9 cellular contexts compared by ENCODE assay signal in genomic region chr2:174752403-174753037, GRCh38. TPM values are rescaled to one million over a fixed set of nuclear protein-coding genes. Genes with fewer than 3 reads are reported as not detected.
A peak's percentile ranks its signal among the peaks of the same experiment; 100 is the strongest.
DNase-seq lines count a peak whose midpoint lies in the region; ATAC-seq and TF ChIP-seq lines count a peak whose summit lies in the region.
"Had no signal": no experiment of that assay in that cellular context is flagged by ENCODE, and none has a peak within 500 bp of the region (broad histone marks: within the 10 kb centered on the region; RNA-seq: fewer than 3 reads in every experiment).

No MANE protein-coding gene starts in this region.

- H3K27me3 Mint-ChIP-seq in activated naive CD4-positive, alpha-beta T cell treated with anti-CD3 and anti-CD28 coated beads, Interleukin-2, amount 10 ng/mL, durations not matched to agents 7 days and 5 days: peaks cover 51% of the 10 kb centered on the region

- no peak overlapping the region for H3K4me3 Mint-ChIP-seq in activated naive CD4-positive, alpha-beta T cell treated with anti-CD3 and anti-CD28 coated beads, Interleukin-2, amount 10 ng/mL, durations not matched to agents 7 days and 5 days

- TF ChIP-seq POLR2A in gastrocnemius medialis (IDR thresholded peaks at IDR 0.05): no peak

- H3K4me3 ChIP-seq in GM06990 (replicated peaks; ENCODE audit: low read depth, low read length): no peak overlapping the region
- no peak overlapping the region for H3K4me3 ChIP-seq in gastrocnemius medialis

- peak; percentile 88 for ATAC-seq in GM19452 (IDR thresholded peaks at IDR 0.05; ENCODE audit: unreplicated experiment)
- ATAC-seq in HG03139 (IDR thresholded peaks at IDR 0.05; ENCODE audit: unreplicated experiment): peak; percentile 80
- no peak for ATAC-seq in gastrocnemius medialis

- CTCF ChIA-PET in activated naive CD4-positive, alpha-beta T cell treated with anti-CD3 and anti-CD28 coated beads, Interleukin-2, amount 10 ng/mL, durations not matched to agents 7 days and 5 days (lab: Charles Lee): interaction anchor here (1.3 to 1.9 kb wide), 2 partner anchors 10 to 23 kb away, joined by 3 to 5 read pairs; no protein-coding TSS in a partner anchor

- no peaks in the 10 kb centered on the region for H3K27me3 ChIP-seq in GM06990 (replicated peaks; ENCODE audit: control insufficient read depth, insufficient read depth, low read length)
- H3K27me3 ChIP-seq in gastrocnemius medialis: no peaks in the 10 kb centered on the region

- H3K9me3 Mint-ChIP-seq in activated naive CD4-positive, alpha-beta T cell treated with anti-CD3 and anti-CD28 coated beads, Interleukin-2, amount 10 ng/mL, durations not matched to agents 7 days and 5 days: no peaks in the 10 kb centered on the region

- in situ Hi-C loops in gastrocnemius medialis (cut with MboI; ENCODE audit: low sequenced_read_pairs in 4 of 4): no loop called here

- peak overlapping the region; percentile 38 for H3K27ac Mint-ChIP-seq in activated naive CD4-positive, alpha-beta T cell treated with anti-CD3 and anti-CD28 coated beads, Interleukin-2, amount 10 ng/mL, durations not matched to agents 7 days and 5 days

- no peaks in the 10 kb centered on the region for H3K36me3 Mint-ChIP-seq in activated naive CD4-positive, alpha-beta T cell treated with anti-CD3 and anti-CD28 coated beads, Interleukin-2, amount 10 ng/mL, durations not matched to agents 7 days and 5 days

- DNase-seq in GM06990 (ENCODE audit: extremely low read depth, insufficient read length) (peak; percentile 45), NCI-H2029 (lab: John Stamatoyannopoulos, UW) (no peak), gastrocnemius medialis (no peak), T1000 (lab: John Stamatoyannopoulos, UW) (no peak), NCI-H1092 treated with DMSO at 0.1 percent for 48 hours (lab: John Stamatoyannopoulos, UW) (no peak)
- DNase-seq in activated naive CD4-positive, alpha-beta T cell treated with anti-CD3 and anti-CD28 coated beads, Interleukin-2, amount 10 ng/mL, durations not matched to agents 7 days and 5 days: peak; percentile 33
- DNase-seq: NCI-H146 had no signal

- H3K36me3 ChIP-seq in GM06990 (ENCODE audit: control insufficient read depth, insufficient read depth, low read length) (no peaks in the 10 kb centered on the region), gastrocnemius medialis (peaks cover 0 to 67% of the 10 kb centered on the region in 2 donors)

- TF ChIP-seq CTCF in GM06990 (IDR thresholded peaks at IDR 0.05; ENCODE audit: insufficient read depth, low read length, poor library complexity, severe bottlenecking) (no peak), gastrocnemius medialis (IDR thresholded peaks at IDR 0.05 in 4 of 5, conservative IDR thresholded peaks at IDR 0.05 in 1 of 5) (no peak)

- H3K4me1 Mint-ChIP-seq in activated naive CD4-positive, alpha-beta T cell treated with anti-CD3 and anti-CD28 coated beads, Interleukin-2, amount 10 ng/mL, durations not matched to agents 7 days and 5 days: peaks cover 39% of the 10 kb centered on the region

- intact Hi-C loops in gastrocnemius medialis (cut with DNase I; ENCODE audit: low total_unique reads): no loop called here

- H3K4me1 ChIP-seq in gastrocnemius medialis: peaks cover 0 to 9% of the 10 kb centered on the region in 2 donors

- no peaks in the 10 kb centered on the region for H3K9me3 ChIP-seq in gastrocnemius medialis

- H3K27ac ChIP-seq in gastrocnemius medialis: no peak overlapping the region

RNA-seq across cellular contexts. Expression of gene CHRNA1, which starts 11.8 kb away (rescaled TPM):
- total RNA-seq in gastrocnemius medialis: 100 to 1,000 TPM in 2 of 4 donors, 10 to 100 TPM in 2; 84.6 to 306 (median 185) TPM

Comparison
In these comparisons a context has a peak if more than half of its experiments do, and no peak if none do; other contexts are left out.
1. DNase-seq: peak in GM06990 (single experiment) and activated naive CD4-positive, alpha-beta T cell treated with anti-CD3 and anti-CD28 coated beads, Interleukin-2, amount 10 ng/mL, durations not matched to agents 7 days and 5 days (single experiment); none in NCI-H2029 (single experiment), gastrocnemius medialis (0 of 2), T1000 (single experiment) and NCI-H1092 treated with DMSO at 0.1 percent for 48 hours (single experiment).
2. ATAC-seq: peak in GM19452 (single experiment) and HG03139 (single experiment); none in gastrocnemius medialis (0 of 2).